ENCODE assay signal across 8 cellular contexts in the genomic region with DNA sequence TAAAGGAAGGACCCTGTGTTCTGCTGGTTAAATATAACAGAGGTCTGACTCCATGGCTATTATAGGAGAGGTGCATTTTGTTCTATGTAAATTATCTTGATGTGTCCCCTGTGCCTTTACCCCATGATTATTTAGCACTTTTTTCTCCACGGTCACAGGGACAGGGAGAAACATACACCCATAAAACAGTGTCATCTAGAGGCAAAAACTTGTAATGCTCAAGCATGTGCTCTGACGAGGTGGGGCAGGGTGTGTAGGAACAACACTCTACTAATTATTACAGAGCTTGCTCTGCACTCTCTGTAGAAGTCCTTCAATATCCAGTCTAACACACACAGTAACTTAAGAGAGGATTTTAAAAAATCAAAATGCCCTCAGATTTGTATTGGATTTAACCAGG.
DNase-seq lines count a peak whose midpoint lies in the region; ATAC-seq and TF ChIP-seq lines count a peak whose summit lies in the region.

No MANE protein-coding gene starts in this region.

- intact Hi-C loops in MCF 10A (cut with micrococcal nuclease) (no loop called here), posterior vena cava (cut with DNase I) (no loop called here), posterior cingulate gyrus (cut with DNase I) (no loop called here)

- H3K36me3 Mint-ChIP-seq in MCF 10A (ENCODE audit: insufficient read depth, unreplicated experiment): peaks cover 26% of the 10 kb centered on the region
- H3K36me3 Mint-ChIP-seq in activated naive CD8-positive, alpha-beta T cell treated with anti-CD3 and anti-CD28 coated beads, Interleukin-2, amount 50 U/mL, for 24 hours (ENCODE audit: low read depth): no peaks in the 10 kb centered on the region

- DNase-seq in D341Med (ENCODE audit: low spot score) (peak; percentile 69), HL-60 (ENCODE audit: low read depth in 1 of 2, low spot score in 1 of 2) (no peak), MCF 10A (ENCODE audit: unreplicated experiment) (peak; percentile 44), lung microvascular endothelial cell (ENCODE audit: low read depth in 2 of 2) (peak; percentile 37 to 56), posterior vena cava (ENCODE audit: low spot score) (no peak), posterior cingulate gyrus (no peak)
- no peak for DNase-seq in activated naive CD8-positive, alpha-beta T cell treated with anti-CD3 and anti-CD28 coated beads, Interleukin-2, amount 50 U/mL, for 24 hours

- POLR2A ChIA-PET in MCF 10A (lab: Yijun Ruan, JAX): interaction anchor here (0.7 to 1.4 kb wide), 6 partner anchors 9 to 107 kb away, joined by 3 to 6 read pairs (median 3); no protein-coding TSS in a partner anchor

- no peak overlapping the region for H3K27ac ChIP-seq in HL-60 (replicated peaks)

- no peak overlapping the region for H3K4me3 ChIP-seq in HL-60 (replicated peaks; ENCODE audit: insufficient read depth, low read length)

- H3K9me3 Mint-ChIP-seq in MCF 10A (ENCODE audit: unreplicated experiment): no peaks in the 10 kb centered on the region
- peaks cover 4% of the 10 kb centered on the region for H3K9me3 Mint-ChIP-seq in activated naive CD8-positive, alpha-beta T cell treated with anti-CD3 and anti-CD28 coated beads, Interleukin-2, amount 50 U/mL, for 24 hours

- no peak for ATAC-seq in GM21529 (IDR thresholded peaks at IDR 0.05; ENCODE audit: unreplicated experiment)
- no peak for ATAC-seq in activated naive CD8-positive, alpha-beta T cell treated with anti-CD3 and anti-CD28 coated beads, Interleukin-2, amount 50 U/mL, for 24 hours

- H3K27ac Mint-ChIP-seq in MCF 10A (ENCODE audit: low read depth, unreplicated experiment): peak overlapping the region; percentile 96
- H3K27ac Mint-ChIP-seq in activated naive CD8-positive, alpha-beta T cell treated with anti-CD3 and anti-CD28 coated beads, Interleukin-2, amount 50 U/mL, for 24 hours: no peak overlapping the region

- CTCF ChIA-PET in MCF 10A (lab: Yijun Ruan, JAX): interaction anchor here (0.6 to 1.5 kb wide), 12 partner anchors 10 to 430 kb away, joined by 3 to 5 read pairs (median 4); no protein-coding TSS in a partner anchor

- peaks cover 10% of the 10 kb centered on the region for H3K27me3 ChIP-seq in HL-60 (ENCODE audit: insufficient read depth, poor library complexity, severe bottlenecking)

- peak; percentile 25 for TF ChIP-seq CTCF in HL-60 (IDR thresholded peaks at IDR 0.05; ENCODE audit: insufficient read depth, low read length)
- peak; percentile 24 for TF ChIP-seq CTCF in MCF 10A (IDR thresholded peaks at IDR 0.05; ENCODE audit: unreplicated experiment)

- H3K4me3 Mint-ChIP-seq in MCF 10A (ENCODE audit: unreplicated experiment): no peak overlapping the region
- no peak overlapping the region for H3K4me3 Mint-ChIP-seq in activated naive CD8-positive, alpha-beta T cell treated with anti-CD3 and anti-CD28 coated beads, Interleukin-2, amount 50 U/mL, for 24 hours

- H3K4me1 Mint-ChIP-seq in MCF 10A (ENCODE audit: insufficient read depth, unreplicated experiment): peaks cover 23% of the 10 kb centered on the region
- H3K4me1 Mint-ChIP-seq in activated naive CD8-positive, alpha-beta T cell treated with anti-CD3 and anti-CD28 coated beads, Interleukin-2, amount 50 U/mL, for 24 hours: peaks cover 2% of the 10 kb centered on the region

- no peaks in the 10 kb centered on the region for H3K27me3 Mint-ChIP-seq in MCF 10A (ENCODE audit: insufficient read depth, unreplicated experiment)
- peaks cover 2% of the 10 kb centered on the region for H3K27me3 Mint-ChIP-seq in activated naive CD8-positive, alpha-beta T cell treated with anti-CD3 and anti-CD28 coated beads, Interleukin-2, amount 50 U/mL, for 24 hours

- BruUV-seq in MCF 10A (replicated peaks; lab: Mats Ljungman, UMichigan): no TSS peak

Comparison
In these comparisons a context has a peak if more than half of its experiments do, and no peak if none do; other contexts are left out.
1. DNase-seq: peak in D341Med (single experiment), MCF 10A (single experiment) and lung microvascular endothelial cell (2 of 2); none in HL-60 (0 of 2), posterior vena cava (single experiment), activated naive CD8-positive, alpha-beta T cell treated with anti-CD3 and anti-CD28 coated beads, Interleukin-2, amount 50 U/mL, for 24 hours (single experiment) and posterior cingulate gyrus (0 of 10).